ENCODE assay signal across 8 cellular contexts in the genomic region with DNA sequence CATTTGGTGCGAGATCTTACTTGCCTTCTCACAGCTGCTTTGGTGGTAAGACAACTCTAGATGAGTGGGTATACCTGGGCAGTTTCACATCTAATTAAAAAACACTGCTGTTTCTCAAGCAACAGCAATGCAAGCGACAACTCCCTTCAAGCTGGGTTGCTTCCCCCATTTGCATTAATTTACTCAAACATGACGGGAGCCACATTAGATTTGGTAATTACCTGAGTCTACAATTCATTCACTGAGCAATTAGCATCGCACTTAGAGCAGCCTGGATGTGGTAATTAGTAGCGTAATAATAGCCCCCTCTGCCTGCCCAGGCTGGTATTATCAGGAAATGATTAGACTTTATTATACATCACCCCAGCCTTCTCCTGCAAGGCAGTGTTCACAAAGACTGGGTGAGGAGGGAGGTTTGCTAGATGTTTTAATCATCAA.
A peak's percentile ranks its signal among the peaks of the same experiment; 100 is the strongest.
DNase-seq lines count a peak whose midpoint lies in the region; ATAC-seq and TF ChIP-seq lines count a peak whose summit lies in the region.

No MANE protein-coding gene starts in this region.

- peak; percentile 74 for ATAC-seq in GM19372 (IDR thresholded peaks at IDR 0.05; ENCODE audit: low read depth, unreplicated experiment)

- TF ChIP-seq CTCF in LNCaP clone FGC (IDR thresholded peaks at IDR 0.05; ENCODE audit: control insufficient read depth, extremely low read depth, insufficient read depth) (peak; percentile 63), WI38 (IDR thresholded peaks at IDR 0.05; ENCODE audit: low read depth, low read length) (peak; percentile 38; the same call in 1 of the 2 replicates)

- peak; percentile 12 for DNase-seq in CD1c-positive myeloid dendritic cell (ENCODE audit: extremely low spot score)
- DNase-seq in LNCaP clone FGC (ENCODE audit: low read depth) = no peak
- peak; percentile 18 to 28 for DNase-seq in lung microvascular endothelial cell (ENCODE audit: low read depth in 2 of 2)
- no peak for DNase-seq in DMS79 (lab: John Stamatoyannopoulos, UW)
- no peak for DNase-seq in superior temporal gyrus (ENCODE audit: extremely low spot score)
- DNase-seq in stimulated activated CD4-positive, alpha-beta T cell treated with anti-CD3 and anti-CD28 coated beads, Interleukin-12 subunit alpha, Interleukin-12 subunit beta, amount 100 ng/mL, for 4 hours = no peak

- H3K4me3 ChIP-seq in LNCaP clone FGC (ENCODE audit: low read depth, low read length) = no peak overlapping the region
- H3K4me3 ChIP-seq in WI38 (ENCODE audit: low read depth, low read length) = no peak overlapping the region

Comparison
In these comparisons a context has a peak if more than half of its experiments do, and no peak if none do; other contexts are left out.
1. DNase-seq: peak in CD1c-positive myeloid dendritic cell (single experiment) and lung microvascular endothelial cell (2 of 2); none in LNCaP clone FGC (single experiment), DMS79 (single experiment), superior temporal gyrus (single experiment) and stimulated activated CD4-positive, alpha-beta T cell treated with anti-CD3 and anti-CD28 coated beads, Interleukin-12 subunit alpha, Interleukin-12 subunit beta, amount 100 ng/mL, for 4 hours (single experiment).